In the genomic region with DNA sequence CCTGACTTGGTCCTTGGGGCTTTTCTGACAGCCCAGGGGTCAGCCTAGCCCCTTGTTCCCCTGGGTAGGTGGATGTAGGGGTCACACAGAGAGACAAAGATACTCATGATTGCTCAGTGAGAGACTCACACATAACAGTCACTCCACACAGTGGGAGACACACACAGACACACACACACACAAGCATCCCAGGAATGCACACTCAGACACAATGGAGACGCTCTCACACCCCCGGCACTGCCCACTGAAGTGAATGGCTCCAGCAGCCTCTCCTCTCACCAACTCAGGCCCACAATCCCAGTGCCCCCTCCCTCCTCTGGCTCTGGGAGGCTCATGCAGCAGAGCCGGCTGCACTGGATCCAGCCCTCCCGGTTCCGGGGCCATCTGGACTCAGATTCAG, we compare ENCODE assay signal across 9 cellular contexts. TPM values are rescaled to one million over a fixed set of nuclear protein-coding genes. Genes with fewer than 3 reads are reported as not detected.
DNase-seq lines count a peak whose midpoint lies in the region; ATAC-seq and TF ChIP-seq lines count a peak whose summit lies in the region.
"Not testable (repeated sequence)": the region's sequence is repeated elsewhere in the genome, so short reads cannot be mapped to it uniquely, and the experiment has no call there.
"Had no signal": no experiment of that assay in that cellular context is flagged by ENCODE, and none has a peak within 500 bp of the region (broad histone marks: within the 10 kb centered on the region; RNA-seq: fewer than 3 reads in every experiment).

No MANE protein-coding gene starts in this region.

- intact Hi-C loops in Caco-2 (cut with micrococcal nuclease; ENCODE audit: unreplicated experiment); colonic mucosa (cut with DNase I); left cardiac atrium (cut with DNase I); lower lobe of right lung (cut with DNase I); sciatic nerve (cut with DNase I): not testable (repeated sequence)

- H3K27ac Mint-ChIP-seq in Caco-2 (ENCODE audit: unreplicated experiment) = peak overlapping the region; percentile 86
- not testable (repeated sequence) for H3K27ac Mint-ChIP-seq in WTC11

- H3K9me3 ChIP-seq in Caco-2, MG63, colonic mucosa, lower lobe of right lung: not testable (repeated sequence)

- not testable (repeated sequence) for H3K36me3 ChIP-seq in Caco-2 (ENCODE audit: control insufficient read depth, insufficient read depth, low read length); MG63; colonic mucosa; lower lobe of right lung

- ATAC-seq in WTC11 (peak; percentile 48), left cardiac atrium (peak; percentile 13 to 27), lower lobe of right lung (peak; percentile 52 to 53), sciatic nerve (peak; percentile 36)

- POLR2A ChIA-PET in Caco-2 (lab: Charles Lee); WTC11 (lab: Charles Lee): not testable (repeated sequence)

- not testable (repeated sequence) for H3K36me3 Mint-ChIP-seq in Caco-2 (ENCODE audit: insufficient read depth, unreplicated experiment); WTC11

- not testable (repeated sequence) for H3K4me1 ChIP-seq in Caco-2, colonic mucosa, lower lobe of right lung

- H3K4me1 Mint-ChIP-seq in Caco-2 (ENCODE audit: low read depth, unreplicated experiment); WTC11: not testable (repeated sequence)

- H3K4me3 Mint-ChIP-seq in Caco-2 (ENCODE audit: unreplicated experiment) = peak overlapping the region; percentile 40
- H3K4me3 Mint-ChIP-seq in WTC11 = not testable (repeated sequence)

- DNase-seq in Caco-2 (peak; percentile 34 to 62), MG63 (peak; percentile 66), colonic mucosa (peak; percentile 13)
- not testable (repeated sequence) for DNase-seq in WTC11 (ENCODE audit: low spot score); left cardiac atrium; lower lobe of right lung; sciatic nerve (ENCODE audit: low spot score)

- not testable (repeated sequence) for H3K9me3 Mint-ChIP-seq in Caco-2 (ENCODE audit: unreplicated experiment); WTC11

- CTCF ChIA-PET in Caco-2 (lab: Charles Lee); WTC11 (lab: Charles Lee): not testable (repeated sequence)

- not testable (repeated sequence) for H3K27me3 Mint-ChIP-seq in Caco-2 (ENCODE audit: insufficient read depth, unreplicated experiment); WTC11 (ENCODE audit: low read depth)

- H3K4me3 ChIP-seq in Caco-2 (ENCODE audit: low read depth, low read length); MG63; colonic mucosa; lower lobe of right lung: not testable (repeated sequence)

- not testable (repeated sequence) for H3K9ac ChIP-seq in colonic mucosa (ENCODE audit: low read depth in 2 of 2, low read length in 2 of 2)

- not testable (repeated sequence) for H3K27ac ChIP-seq in colonic mucosa, lower lobe of right lung

- TF ChIP-seq CTCF in Caco-2 (IDR thresholded peaks at IDR 0.05; ENCODE audit: insufficient read depth in 1 of 2, low read depth in 1 of 2, low read length in 1 of 2, severe bottlenecking in 1 of 2, unreplicated experiment in 1 of 2); WTC11 (IDR thresholded peaks at IDR 0.05); colonic mucosa (IDR thresholded peaks at IDR 0.05); lower lobe of right lung (IDR thresholded peaks at IDR 0.05): not testable (repeated sequence)

- H3K27me3 ChIP-seq in Caco-2 (replicated peaks; ENCODE audit: control insufficient read depth, insufficient read depth, low read length); MG63; colonic mucosa; lower lobe of right lung (ENCODE audit: low read depth): not testable (repeated sequence)

- BruUV-seq in Caco-2 (replicated peaks; lab: Mats Ljungman, UMichigan) = not testable (repeated sequence)

RNA-seq across cellular contexts. Expression of a gene that starts 17.0 kb away (rescaled TPM):
- not detected in 2 replicates for total RNA-seq in Caco-2 (2022)
- not detected in 2 replicates for total RNA-seq in MG63 (2014; rRNA removed; shearing (Covaris generic); ENCODE audit: low replicate concordance)
- total RNA-seq in WTC11 (2021) = 0.50 to 0.60 TPM (median 0.55 TPM) in 3 replicates
- 1 to 10 TPM in 1 of 2 donors, under 1 TPM in 1; 0.35 to 1.1 TPM for total RNA-seq in colonic mucosa
- total RNA-seq in left cardiac atrium = 1 to 10 TPM; 1.0 to 2.8 TPM
- total RNA-seq in lower lobe of right lung = 10.8 TPM
- 5.2 TPM for total RNA-seq in sciatic nerve
- total RNA-seq: A172, M059J had no signal
